In the genomic region with DNA sequence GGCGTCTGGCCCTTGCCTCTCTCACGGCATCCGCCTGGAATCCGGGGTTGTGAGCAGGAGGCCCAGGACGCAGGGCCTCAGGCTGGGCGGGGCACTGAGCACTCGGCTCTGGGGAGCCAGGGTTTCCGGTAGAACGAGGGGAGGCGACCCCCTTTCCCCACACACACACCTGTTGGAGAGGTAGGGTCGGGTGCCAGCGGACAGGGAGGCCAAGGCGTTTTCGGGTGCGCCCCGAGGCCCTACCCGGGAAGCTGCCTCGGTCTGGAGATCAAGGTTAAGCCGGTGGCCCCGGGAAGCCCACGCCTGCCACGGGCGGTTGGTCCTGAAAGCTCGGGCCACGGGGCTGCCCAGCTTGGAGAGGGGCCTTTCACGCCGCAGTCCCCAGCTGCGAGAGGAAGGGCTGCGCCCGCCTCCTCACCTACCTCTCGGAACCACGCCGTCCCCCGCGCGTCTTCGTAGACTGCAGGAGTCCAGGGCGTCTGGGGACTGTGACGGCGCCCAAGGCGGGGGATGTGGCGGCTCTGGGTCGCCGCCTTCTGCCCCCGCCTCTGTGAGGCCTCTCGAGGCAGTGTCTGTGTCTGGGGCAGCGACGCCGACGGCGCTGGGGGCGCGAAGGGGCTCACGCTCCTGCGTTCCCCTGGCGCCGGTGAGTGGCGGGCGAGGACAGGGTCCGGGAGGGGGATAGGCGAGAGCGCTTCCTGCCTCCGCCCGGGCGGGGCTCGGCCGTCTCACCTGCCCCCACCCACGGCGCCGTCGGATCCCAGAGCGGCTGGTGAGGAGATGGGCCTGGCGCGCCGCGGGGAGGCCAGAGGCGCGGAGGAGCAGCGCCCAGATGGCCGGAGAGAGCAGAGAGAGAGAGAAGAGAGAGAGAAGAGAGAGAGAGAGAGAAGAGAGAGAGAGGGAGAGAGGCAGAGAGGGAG, we compare ENCODE assay signal across 9 cellular contexts. TPM values are rescaled to one million over a fixed set of nuclear protein-coding genes. Genes with fewer than 3 reads are reported as not detected.
A peak's percentile ranks its signal among the peaks of the same experiment; 100 is the strongest.
DNase-seq lines count a peak whose midpoint lies in the region; ATAC-seq, FAIRE-seq and TF ChIP-seq lines count a peak whose summit lies in the region.
"Had no signal": no experiment of that assay in that cellular context is flagged by ENCODE, and none has a peak within 500 bp of the region (broad histone marks: within the 10 kb centered on the region; RNA-seq: fewer than 3 reads in every experiment).

No MANE protein-coding gene starts in this region.

- no peaks in the 10 kb centered on the region for H3K9me3 ChIP-seq in colonic mucosa
- H3K9me3 ChIP-seq in sigmoid colon, result no peaks in the 10 kb centered on the region

- no peak for TF ChIP-seq EP300 in sigmoid colon (IDR thresholded peaks at IDR 0.05)

- H3K27me3 ChIP-seq in colonic mucosa (peaks cover 7% of the 10 kb centered on the region), sigmoid colon (peaks cover 48 to 89% (median 72%) of the 10 kb centered on the region in 3 donors)

- H3K4me3 ChIP-seq in colonic mucosa (peak overlapping the region; percentile 50), sigmoid colon (peak overlapping the region in 3 of 4 donors; percentile 39 to 49 (median 44))

- ATAC-seq in GM18870 (IDR thresholded peaks at IDR 0.05; ENCODE audit: unreplicated experiment) (no peak), HG03280 (IDR thresholded peaks at IDR 0.05; ENCODE audit: unreplicated experiment) (no peak)

- FAIRE-seq in D721Med (lab: Jason Lieb, UNC), result no peak
- FAIRE-seq: bronchial epithelial cell had no signal

- H3K36me3 ChIP-seq in colonic mucosa (no peaks in the 10 kb centered on the region), sigmoid colon (no peaks in the 10 kb centered on the region)

- DNase-seq in GM13977 (ENCODE audit: low spot score), result peak; percentile 56
- DNase-seq in NCI-H2227 treated with DMSO at 0.1 percent for 48 hours (lab: John Stamatoyannopoulos, UW), result peak; percentile 39
- DNase-seq in colonic mucosa, result peak; percentile 76
- DNase-seq in sigmoid colon, result no peak
- DNase-seq in D721Med (ENCODE audit: insufficient read length, low spot score), result no peak
- no peak for DNase-seq in Kasumi-1 (lab: John Stamatoyannopoulos, UW)

- TF ChIP-seq CTCF in GM13977 (IDR thresholded peaks at IDR 0.05; ENCODE audit: extremely low read depth, insufficient read depth, missing control alignments) (no peak), colonic mucosa (IDR thresholded peaks at IDR 0.05) (no peak), sigmoid colon (IDR thresholded peaks at IDR 0.05) (no peak), D721Med (IDR thresholded peaks at IDR 0.05; ENCODE audit: insufficient read depth, missing control alignments) (no peak)

- H3K4me1 ChIP-seq in colonic mucosa (no peaks in the 10 kb centered on the region), sigmoid colon (peaks cover 0 to 21% (median 15%) of the 10 kb centered on the region in 4 donors)

- peak overlapping the region; percentile 86 to 93 for H3K9ac ChIP-seq in colonic mucosa (ENCODE audit: low read depth in 2 of 2, low read length in 2 of 2)

- intact Hi-C loops in colonic mucosa (cut with DNase I), result no loop called here
- intact Hi-C loops in sigmoid colon (cut with DNase I), result no loop called here

- 1 to 4% methylated on average over 80 of the region's 80 CpGs for WGBS in sigmoid colon, 2 donors

- in situ Hi-C loops in GM13977 (cut with MboI; ENCODE audit: low pct_unique_long_range_greater_than_20kb, low sequenced_read_pairs, unreplicated experiment), result no loop called here

- H3K27ac ChIP-seq in colonic mucosa (peak overlapping the region; percentile 85), sigmoid colon (peak overlapping the region in 1 of 4 donors; percentile 39)

- no peak for TF ChIP-seq POLR2A in sigmoid colon (IDR thresholded peaks at IDR 0.05)

RNA-seq across cellular contexts. Expression of gene HOXB9, which starts 20.3 kb away (rescaled TPM):
- total RNA-seq in colonic mucosa, result 10 to 100 TPM; 37.1 to 73.9 TPM
- total RNA-seq in sigmoid colon, result under 1 TPM in 1 of 4 donors, not detected in 3; 0.28 TPM
- 10 to 100 TPM; 16.2 to 52.1 (median 19.9) TPM for polyA plus RNA-seq in sigmoid colon
- total RNA-seq: bronchial epithelial cell had no signal

RNA-seq across cellular contexts. Expression of gene HOXB8, which starts 31.4 kb away (rescaled TPM):
- total RNA-seq in colonic mucosa (1 to 10 TPM; 4.2 to 7.4 TPM), sigmoid colon (under 1 TPM in 1 of 4 donors, not detected in 3; 0.68 TPM)
- 1 to 10 TPM; 2.1 to 3.4 (median 2.4) TPM for polyA plus RNA-seq in sigmoid colon
- total RNA-seq: bronchial epithelial cell had no signal

RNA-seq across cellular contexts. Expression of gene HOXB7, which starts 35.6 kb away (rescaled TPM):
- 10 to 100 TPM; 25.9 to 31.4 TPM for total RNA-seq in colonic mucosa
- 1 to 10 TPM; 1.1 to 6.6 (median 3.4) TPM for total RNA-seq in sigmoid colon
- polyA plus RNA-seq in sigmoid colon, result 10 to 100 TPM; 21.3 to 67.3 (median 43.0) TPM
- total RNA-seq: bronchial epithelial cell had no signal

RNA-seq across cellular contexts. Expression of gene HOXB6, which starts 41.7 kb away (rescaled TPM):
- total RNA-seq in colonic mucosa (10 to 100 TPM; 30.0 to 71.0 TPM), sigmoid colon (10 to 100 TPM in 3 of 4 donors, 1 to 10 TPM in 1; 6.7 to 10.5 (median 10.3) TPM)
- 10 to 100 TPM in 2 of 3 donors, 1 to 10 TPM in 1; 6.0 to 28.5 (median 10.2) TPM for polyA plus RNA-seq in sigmoid colon
- total RNA-seq: bronchial epithelial cell had no signal

RNA-seq across cellular contexts. Expression of gene HOXB5, which starts 52.9 kb away (rescaled TPM):
- 10 to 100 TPM; 11.0 to 22.7 TPM for total RNA-seq in colonic mucosa
- 1 to 10 TPM; 1.5 to 2.5 (median 2.1) TPM for total RNA-seq in sigmoid colon
- polyA plus RNA-seq in sigmoid colon, result 10 to 100 TPM in 1 of 3 donors, 1 to 10 TPM in 2; 3.2 to 13.9 (median 4.2) TPM
- total RNA-seq: bronchial epithelial cell had no signal

Comparison
In these comparisons a context has a peak if more than half of its experiments do, and no peak if none do; other contexts are left out.
1. DNase-seq: peak in GM13977 (single experiment), NCI-H2227 treated with DMSO at 0.1 percent for 48 hours (single experiment) and colonic mucosa (single experiment); none in sigmoid colon (single experiment), D721Med (single experiment) and Kasumi-1 (0 of 2).
2. RNA of gene HOXB9, which starts 20.3 kb away (total RNA-seq): 37.1 to 73.9 TPM in colonic mucosa; 0.28 TPM in sigmoid colon; every median in the first group is over 10 times any median in the second.